Comparison of ENCODE assay signal across 11 cellular contexts in the genomic region with DNA sequence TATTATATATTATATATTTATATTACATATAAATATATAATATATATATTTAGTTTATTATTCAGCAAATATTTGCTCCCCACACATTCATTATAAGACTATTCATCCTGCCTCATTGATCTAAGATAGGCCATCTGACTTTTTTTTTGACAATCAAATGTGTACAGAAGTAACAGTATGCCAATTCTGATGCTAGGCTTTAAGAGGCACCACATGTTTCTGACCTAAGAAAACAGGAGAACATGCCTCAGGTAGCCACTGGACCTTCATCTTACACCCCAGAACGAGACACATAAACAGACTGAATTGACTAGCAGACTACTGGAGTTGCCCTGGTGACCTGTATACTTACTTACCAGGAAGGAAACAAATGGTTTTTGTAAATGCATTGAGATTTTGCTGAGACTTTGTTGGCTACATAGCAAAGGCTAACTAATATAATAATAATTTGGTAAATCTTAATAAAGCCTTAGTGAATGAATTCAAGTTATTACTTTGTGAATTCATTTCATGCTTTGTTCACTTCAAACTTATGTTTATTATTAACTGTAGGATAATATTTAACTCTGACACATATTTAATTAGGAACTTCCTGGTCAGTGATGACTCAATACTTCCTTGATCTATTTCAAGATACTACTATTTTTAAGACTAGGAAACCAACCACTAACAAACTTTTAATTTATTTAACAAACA. TPM values are rescaled to one million over a fixed set of nuclear protein-coding genes. Genes with fewer than 3 reads are reported as not detected.
DNase-seq lines count a peak whose midpoint lies in the region; ATAC-seq, FAIRE-seq and TF ChIP-seq lines count a peak whose summit lies in the region.
"Had no signal": no experiment of that assay in that cellular context is flagged by ENCODE, and none has a peak within 500 bp of the region (broad histone marks: within the 10 kb centered on the region; RNA-seq: fewer than 3 reads in every experiment).

No MANE protein-coding gene starts in this region.

- POLR2A ChIA-PET in HEK293T (lab: Yijun Ruan, JAX), result no interaction called here

- no peak overlapping the region for H3K4me3 Mint-ChIP-seq in astrocyte (ENCODE audit: unreplicated experiment)

- no peak for TF ChIP-seq EP300 in transverse colon (IDR thresholded peaks at IDR 0.05; ENCODE audit: low read depth)

- H3K4me1 Mint-ChIP-seq in astrocyte (ENCODE audit: low read depth, unreplicated experiment), result peaks cover 2% of the 10 kb centered on the region

- H3K9me3 Mint-ChIP-seq in astrocyte (ENCODE audit: unreplicated experiment), result no peaks in the 10 kb centered on the region

- H3K4me2 ChIP-seq in astrocyte (ENCODE audit: low read length), result no peak overlapping the region

- H3K9ac ChIP-seq in astrocyte (ENCODE audit: low read length), result no peak overlapping the region

- TF ChIP-seq CTCF in astrocyte (IDR thresholded peaks at IDR 0.05; ENCODE audit: insufficient read depth, low read depth, low read length) (no peak), transverse colon (IDR thresholded peaks at IDR 0.05) (no peak)

- peak overlapping the region; percentile 4 for H3K27ac Mint-ChIP-seq in astrocyte (ENCODE audit: unreplicated experiment)

- H2AFZ ChIP-seq in astrocyte (ENCODE audit: low read depth, low read length), result no peak overlapping the region

- peak; percentile 57 for DNase-seq in DMS153 (lab: John Stamatoyannopoulos, UW)
- DNase-seq in DMS153 treated with DMSO at 0.1 percent for 48 hours (lab: John Stamatoyannopoulos, UW; ENCODE audit: unreplicated experiment), result no peak
- DNase-seq in astrocyte (ENCODE audit: low read depth), result peak; percentile 24
- DNase-seq in transverse colon, result no peak
- no peak for DNase-seq in DMS 273 treated with DMSO at 0.1 percent for 48 hours (lab: John Stamatoyannopoulos, UW)
- no peak for DNase-seq in HEK293T (ENCODE audit: extremely low spot score)
- no peak for DNase-seq in activated CD4-positive, alpha-beta T cell treated with anti-CD3 and anti-CD28 coated beads, Interleukin-2, amount 50 U/mL, for 1 hour
- DNase-seq: NCI-H187 had no signal

- no peaks in the 10 kb centered on the region for H3K9me3 ChIP-seq in astrocyte (ENCODE audit: insufficient read depth, low read depth, low read length)
- H3K9me3 ChIP-seq in transverse colon, result no peaks in the 10 kb centered on the region

- H3K4me1 ChIP-seq in astrocyte (ENCODE audit: insufficient read depth, low read length) (peaks cover 4% of the 10 kb centered on the region), transverse colon (peaks cover 0 to 11% (median 5%) of the 10 kb centered on the region in 4 donors)

- H3K4me3 ChIP-seq in astrocyte (ENCODE audit: insufficient read depth, low read depth, low read length), result no peak overlapping the region
- no peak overlapping the region for H3K4me3 ChIP-seq in transverse colon
- H3K4me3 ChIP-seq: skin epidermis had no signal

- ATAC-seq in HG03097 (IDR thresholded peaks at IDR 0.05; ENCODE audit: low FRiP score, unreplicated experiment), result peak; percentile 81

- H4K20me1 ChIP-seq in astrocyte (ENCODE audit: insufficient read depth, low read length), result no peaks in the 10 kb centered on the region

- no peak for FAIRE-seq in astrocyte (lab: Jason Lieb, UNC)
- FAIRE-seq: A204.1 had no signal

- H3K79me2 ChIP-seq in astrocyte (ENCODE audit: insufficient read depth, low read length), result no peaks in the 10 kb centered on the region

- H3K27me3 Mint-ChIP-seq in astrocyte (ENCODE audit: low read depth, unreplicated experiment), result no peaks in the 10 kb centered on the region

- H3K36me3 ChIP-seq in astrocyte (ENCODE audit: insufficient read depth, low read length), result no peaks in the 10 kb centered on the region
- no peaks in the 10 kb centered on the region for H3K36me3 ChIP-seq in transverse colon

- H3K27me3 ChIP-seq in astrocyte (ENCODE audit: insufficient read depth, low read length), result no peaks in the 10 kb centered on the region
- H3K27me3 ChIP-seq in transverse colon, result no peaks in the 10 kb centered on the region

- TF ChIP-seq POLR2A in transverse colon (IDR thresholded peaks at IDR 0.05), result no peak

- CTCF ChIA-PET in HEK293T (lab: Yijun Ruan, JAX), result no interaction called here

- 21% methylated on average over 1 of the region's 1 CpG; no CpG with 5 or more reads in 1 of the 2 donors for WGBS in transverse colon (ENCODE audit: low coverage in 1 of 2), 2 donors

- H3K27ac ChIP-seq in astrocyte (ENCODE audit: low read depth, low read length), result no peak overlapping the region
- peak overlapping the region in 3 of 4 donors; percentile 1 to 45 (median 13) for H3K27ac ChIP-seq in transverse colon

- H3K36me3 Mint-ChIP-seq in astrocyte (ENCODE audit: low read depth, unreplicated experiment), result no peaks in the 10 kb centered on the region

- intact Hi-C loops in transverse colon (cut with DNase I; ENCODE audit: low total_unique reads), result no loop called here

- in situ Hi-C loops in transverse colon (cut with MboI; ENCODE audit: low pct_ligation_motif_present in 1 of 4, low pct_unique_long_range_greater_than_20kb in 1 of 4, low sequenced_read_pairs in 3 of 4), result no loop called here

TF ChIP-seq in HEK293T, 16 proteins besides CTCF, POLR2A, EP300 and RAD21:
- TF ChIP-seq SP1 (IDR thresholded peaks at IDR 0.05) (no peak), FOXK2 (IDR thresholded peaks at IDR 0.05) (no peak), TARDBP (IDR thresholded peaks at IDR 0.05) (no peak), L3MBTL2 (conservative IDR thresholded peaks at IDR 0.05) (no peak), FOXM1 (IDR thresholded peaks at IDR 0.05; ENCODE audit: borderline replicate concordance) (no peak), FOXA1 (IDR thresholded peaks at IDR 0.05) (no peak)

RNA-seq across cellular contexts. Expression of a gene that starts 13.4 kb away (rescaled TPM):
- total RNA-seq in astrocyte, result 29.6 and 33.1 TPM in 2 replicates
- total RNA-seq in transverse colon, result 10 to 100 TPM; 19.1 to 72.2 (median 59.2) TPM

Comparison
In these comparisons a context has a peak if more than half of its experiments do, and no peak if none do; other contexts are left out.
1. DNase-seq: peak in DMS153 (single experiment) and astrocyte (single experiment); none in DMS153 treated with DMSO at 0.1 percent for 48 hours (single experiment), transverse colon (single experiment), DMS 273 treated with DMSO at 0.1 percent for 48 hours (single experiment), HEK293T (single experiment) and activated CD4-positive, alpha-beta T cell treated with anti-CD3 and anti-CD28 coated beads, Interleukin-2, amount 50 U/mL, for 1 hour (single experiment).